ENCODE assay signal across 15 cellular contexts in the genomic region with DNA sequence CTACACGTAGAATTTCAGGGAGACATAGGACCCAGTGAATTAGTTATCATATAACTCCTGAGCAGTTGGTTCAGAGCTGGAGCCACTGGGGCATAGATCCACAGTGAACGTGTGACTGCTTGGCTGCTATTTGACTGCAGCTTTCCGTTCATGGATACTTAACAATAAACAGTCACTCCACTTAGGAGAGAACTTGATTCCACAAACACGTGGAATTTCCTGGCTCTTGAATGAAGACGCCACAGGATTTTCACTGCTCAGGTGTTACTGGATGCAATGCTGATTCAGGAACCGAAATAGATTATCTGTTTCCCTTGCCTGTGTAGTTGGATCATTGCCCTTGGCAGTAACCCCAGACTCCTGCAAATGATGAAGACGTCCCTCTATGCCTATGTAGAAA.
DNase-seq lines count a peak whose midpoint lies in the region; ATAC-seq and TF ChIP-seq lines count a peak whose summit lies in the region.
"Had no signal": no experiment of that assay in that cellular context is flagged by ENCODE, and none has a peak within 500 bp of the region (broad histone marks: within the 10 kb centered on the region; RNA-seq: fewer than 3 reads in every experiment).

No MANE protein-coding gene starts in this region.

- H3K4me3 ChIP-seq in fibroblast of lung (replicated peaks in 1 of 4; ENCODE audit: control extremely low read depth in 1 of 4, insufficient read depth in 1 of 4, low read depth in 3 of 4, low read length in 4 of 4), result no peak overlapping the region
- H3K4me3 ChIP-seq: GM12878, right lobe of liver, upper lobe of left lung had no signal

- peak overlapping the region; percentile 21 for H2AFZ ChIP-seq in fibroblast of lung (ENCODE audit: low read length)

- H3K9me3 Mint-ChIP-seq in activated T-helper 17 cell treated with anti-CD3 and anti-CD28 coated beads, Interleukin-2, amount 50 U/mL, for 72 hours, result no peaks in the 10 kb centered on the region
- H3K9me3 Mint-ChIP-seq: naive thymus-derived CD8-positive, alpha-beta T cell had no signal

- no peak overlapping the region for H3K27ac ChIP-seq in fibroblast of lung (ENCODE audit: insufficient read depth, low read length)
- H3K27ac ChIP-seq: epithelial cell of prostate, right lobe of liver, upper lobe of left lung had no signal

- H3K4me1 ChIP-seq in fibroblast of lung (ENCODE audit: control insufficient read depth, extremely low read depth, insufficient read depth, low read length), result no peaks in the 10 kb centered on the region
- H3K4me1 ChIP-seq: right lobe of liver, upper lobe of left lung had no signal

- H3K79me2 ChIP-seq in fibroblast of lung (ENCODE audit: control insufficient read depth, insufficient read depth, low read length), result no peaks in the 10 kb centered on the region

- DNase-seq in NCI-H1092 treated with DMSO at 0.1 percent for 48 hours (lab: John Stamatoyannopoulos, UW) (peak; percentile 48), NCI-H510A treated with DMSO at 0.1 percent for 48 hours (lab: John Stamatoyannopoulos, UW) (peak; percentile 50), fibroblast of lung (ENCODE audit: low read depth in 2 of 2) (no peak), putamen (ENCODE audit: low spot score) (peak; percentile 13)
- DNase-seq in stimulated activated CD4-positive, alpha-beta T cell treated with anti-CD3 and anti-CD28 coated beads, Interleukin-4, amount 100 ng/mL, for 1 hour, result no peak
- DNase-seq: activated CD4-positive, alpha-beta T cell treated with anti-CD3 and anti-CD28 coated beads, Interleukin-2, amount 50 U/mL, for 48 hours; left colon; naive thymus-derived CD8-positive, alpha-beta T cell; right lobe of liver; stimulated activated CD4-positive, alpha-beta T cell treated with anti-CD3 and anti-CD28 coated beads, Interleukin-2, amount 100 ng/mL, for 48 hours; upper lobe of left lung had no signal

- H3K4me2 ChIP-seq in fibroblast of lung (ENCODE audit: extremely low read depth, insufficient read depth, low read length), result no peak overlapping the region

- no peaks in the 10 kb centered on the region for H4K20me1 ChIP-seq in fibroblast of lung (ENCODE audit: control insufficient read depth, extremely low read depth, insufficient read depth, low read length)

- no peaks in the 10 kb centered on the region for H3K9me3 ChIP-seq in fibroblast of lung (ENCODE audit: control insufficient read depth, insufficient read depth, low read depth, low read length)
- H3K9me3 ChIP-seq: right lobe of liver, upper lobe of left lung had no signal

- H3K4me3 Mint-ChIP-seq in activated T-helper 17 cell treated with anti-CD3 and anti-CD28 coated beads, Interleukin-2, amount 50 U/mL, for 72 hours, result no peak overlapping the region
- H3K4me3 Mint-ChIP-seq: naive thymus-derived CD8-positive, alpha-beta T cell had no signal

- no peak overlapping the region for H3K27ac Mint-ChIP-seq in activated T-helper 17 cell treated with anti-CD3 and anti-CD28 coated beads, Interleukin-2, amount 50 U/mL, for 72 hours
- H3K27ac Mint-ChIP-seq: naive thymus-derived CD8-positive, alpha-beta T cell had no signal

- H3K9ac ChIP-seq in fibroblast of lung (ENCODE audit: insufficient read depth, low read length), result no peak overlapping the region

- no peaks in the 10 kb centered on the region for H3K27me3 ChIP-seq in fibroblast of lung (ENCODE audit: control insufficient read depth, insufficient read depth, low read length)
- H3K27me3 ChIP-seq: right lobe of liver, upper lobe of left lung had no signal

- no peaks in the 10 kb centered on the region for H3K36me3 Mint-ChIP-seq in activated T-helper 17 cell treated with anti-CD3 and anti-CD28 coated beads, Interleukin-2, amount 50 U/mL, for 72 hours (ENCODE audit: low read depth)
- H3K36me3 Mint-ChIP-seq: naive thymus-derived CD8-positive, alpha-beta T cell had no signal

- H3K4me1 Mint-ChIP-seq in activated T-helper 17 cell treated with anti-CD3 and anti-CD28 coated beads, Interleukin-2, amount 50 U/mL, for 72 hours, result no peaks in the 10 kb centered on the region
- H3K4me1 Mint-ChIP-seq: naive thymus-derived CD8-positive, alpha-beta T cell had no signal

- no peak for TF ChIP-seq CTCF in fibroblast of lung (conservative IDR thresholded peaks at IDR 0.05 in 1 of 2, IDR thresholded peaks at IDR 0.05 in 1 of 2; ENCODE audit: low read depth in 1 of 2, low read length in 2 of 2)

- H3K36me3 ChIP-seq in fibroblast of lung (ENCODE audit: control insufficient read depth, insufficient read depth, low read length), result no peaks in the 10 kb centered on the region
- H3K36me3 ChIP-seq: right lobe of liver, upper lobe of left lung had no signal

- no peaks in the 10 kb centered on the region for H3K27me3 Mint-ChIP-seq in activated T-helper 17 cell treated with anti-CD3 and anti-CD28 coated beads, Interleukin-2, amount 50 U/mL, for 72 hours

- ATAC-seq in activated T-helper 17 cell treated with anti-CD3 and anti-CD28 coated beads, Interleukin-2, amount 50 U/mL, for 72 hours (replicated peaks), result no peak
- no peak for ATAC-seq in GM21423 (IDR thresholded peaks at IDR 0.05; ENCODE audit: unreplicated experiment)
- ATAC-seq: GM12878; left colon; naive thymus-derived CD8-positive, alpha-beta T cell; right lobe of liver had no signal

Comparison
In these comparisons a context has a peak if more than half of its experiments do, and no peak if none do; other contexts are left out.
1. DNase-seq: peak in NCI-H1092 treated with DMSO at 0.1 percent for 48 hours (single experiment), NCI-H510A treated with DMSO at 0.1 percent for 48 hours (single experiment) and putamen (single experiment); none in fibroblast of lung (0 of 2) and stimulated activated CD4-positive, alpha-beta T cell treated with anti-CD3 and anti-CD28 coated beads, Interleukin-4, amount 100 ng/mL, for 1 hour (single experiment).